In genomic region chr17:38915639-38915995, GRCh38 we compare ENCODE assay signal across 20 cellular contexts. TPM values are rescaled to one million over a fixed set of nuclear protein-coding genes. Genes with fewer than 3 reads are reported as not detected.
DNase-seq lines count a peak whose midpoint lies in the region; ATAC-seq lines count a peak whose summit lies in the region.
"Had no signal": no experiment of that assay in that cellular context is flagged by ENCODE, and none has a peak within 500 bp of the region (broad histone marks: within the 10 kb centered on the region; RNA-seq: fewer than 3 reads in every experiment).

No MANE protein-coding gene starts in this region.

- H3K4me1 Mint-ChIP-seq in activated T-helper 17 cell treated with anti-CD3 and anti-CD28 coated beads, Interleukin-2, amount 50 U/mL, for 72 hours, result peaks cover 3% of the 10 kb centered on the region

- no peaks in the 10 kb centered on the region for H3K9me3 Mint-ChIP-seq in activated T-helper 17 cell treated with anti-CD3 and anti-CD28 coated beads, Interleukin-2, amount 50 U/mL, for 72 hours
- H3K9me3 Mint-ChIP-seq: nephron progenitor cell had no signal

- peaks cover 100% of the 10 kb centered on the region for H3K36me3 Mint-ChIP-seq in activated T-helper 17 cell treated with anti-CD3 and anti-CD28 coated beads, Interleukin-2, amount 50 U/mL, for 72 hours (ENCODE audit: low read depth)

- no peaks in the 10 kb centered on the region for H3K9me3 ChIP-seq in right cardiac atrium (ENCODE audit: control insufficient read depth, low read length)
- no peaks in the 10 kb centered on the region for H3K9me3 ChIP-seq in SJCRH30 (replicated peaks)
- H3K9me3 ChIP-seq: thoracic aorta had no signal

- H3K27ac Mint-ChIP-seq in activated T-helper 17 cell treated with anti-CD3 and anti-CD28 coated beads, Interleukin-2, amount 50 U/mL, for 72 hours, result peak overlapping the region; percentile 51
- H3K27ac Mint-ChIP-seq: nephron progenitor cell had no signal

- intact Hi-C loops in right cardiac atrium (cut with DNase I) (no loop called here), Right ventricle myocardium inferior (cut with DNase I) (no loop called here), left colon (cut with DNase I, micrococcal nuclease) (no loop called here)

- H3K4me3 Mint-ChIP-seq in activated T-helper 17 cell treated with anti-CD3 and anti-CD28 coated beads, Interleukin-2, amount 50 U/mL, for 72 hours, result no peak overlapping the region
- H3K4me3 Mint-ChIP-seq: nephron progenitor cell had no signal

- H3K4me1 ChIP-seq in right cardiac atrium (ENCODE audit: control insufficient read depth, insufficient read depth, low read length) (peaks cover 11% of the 10 kb centered on the region), SJCRH30 (no peaks in the 10 kb centered on the region)

- no peak overlapping the region for H3K4me3 ChIP-seq in right cardiac atrium (ENCODE audit: low read length)
- H3K4me3 ChIP-seq in SJCRH30, result no peak overlapping the region
- H3K4me3 ChIP-seq: cardiac muscle cell, lung, thoracic aorta had no signal

- H3K36me3 ChIP-seq in SJCRH30, result 0 out of 2 replicates have a peak, but pooled peaks cover 7% of the 10 kb centered on the region

- H3K27me3 Mint-ChIP-seq in activated T-helper 17 cell treated with anti-CD3 and anti-CD28 coated beads, Interleukin-2, amount 50 U/mL, for 72 hours, result no peaks in the 10 kb centered on the region

- H3K27ac ChIP-seq in right cardiac atrium (ENCODE audit: low read length) (no peak overlapping the region), SJCRH30 (no peak overlapping the region)
- H3K27ac ChIP-seq: cardiac muscle cell, thoracic aorta, WERI-Rb-1 had no signal

- no peak for ATAC-seq in right cardiac atrium
- no peak for ATAC-seq in Right ventricle myocardium inferior
- no peak for ATAC-seq in activated T-helper 17 cell treated with anti-CD3 and anti-CD28 coated beads, Interleukin-2, amount 50 U/mL, for 72 hours (replicated peaks)
- no peak for ATAC-seq in left colon
- ATAC-seq in HG03108 (IDR thresholded peaks at IDR 0.05; ENCODE audit: unreplicated experiment), result no peak

- H3K27me3 ChIP-seq in right cardiac atrium (ENCODE audit: control insufficient read depth, insufficient read depth) (no peaks in the 10 kb centered on the region), SJCRH30 (no peaks in the 10 kb centered on the region)
- H3K27me3 ChIP-seq: cardiac muscle cell had no signal

- 87% methylated on average over 7 of the region's 7 CpGs for WGBS in right cardiac atrium

- peak in 2 of 3 donors; percentile 14 to 30 for DNase-seq in right cardiac atrium
- DNase-seq in Right ventricle myocardium inferior (ENCODE audit: missing footprints), result no peak
- peak; percentile 59 for DNase-seq in mesenteric fat pad (ENCODE audit: low spot score)
- DNase-seq in ureter (ENCODE audit: low spot score), result peak; percentile 22
- no peak for DNase-seq in left colon
- no peak for DNase-seq in SJCRH30
- DNase-seq: AML-193; effector CD8-positive, alpha-beta T cell; NCI-H1436; RPMI8226; stimulated activated CD4-positive, alpha-beta T cell treated with anti-CD3 and anti-CD28 coated beads, Interleukin-2, amount 100 ng/mL, for 24 hours; WERI-Rb-1 had no signal

RNA-seq across cellular contexts. Expression of gene LASP1, which starts 45.8 kb away (rescaled TPM):
- total RNA-seq in right cardiac atrium (10 to 100 TPM; 29.2 to 39.6 (median 35.8) TPM), Right ventricle myocardium inferior (38.5 TPM), mesenteric fat pad (172 TPM), ureter (126 TPM), left colon (100 to 1,000 TPM; 245 to 318 TPM)
- polyA plus RNA-seq in right cardiac atrium, result 23.8 TPM
- total RNA-seq in activated T-helper 17 cell treated with anti-CD3 and anti-CD28 coated beads, Interleukin-2, amount 50 U/mL, for 72 hours, result 100 to 1,000 TPM; 116 to 172 TPM
- total RNA-seq in SJCRH30 (2014; rRNA removed; shearing (Covaris generic)), result 36.7 and 38.8 TPM in 2 replicates

RNA-seq across cellular contexts. Expression of gene FBXO47, which starts 51.6 kb away (rescaled TPM):
- total RNA-seq in right cardiac atrium (not detected), Right ventricle myocardium inferior (not detected), mesenteric fat pad (not detected), ureter (not detected), left colon (not detected)
- not detected for polyA plus RNA-seq in right cardiac atrium
- not detected for total RNA-seq in activated T-helper 17 cell treated with anti-CD3 and anti-CD28 coated beads, Interleukin-2, amount 50 U/mL, for 72 hours
- total RNA-seq in SJCRH30 (2014; rRNA removed; shearing (Covaris generic)), result not detected in 2 replicates
- total RNA-seq: cardiac muscle cell, H4, lung, renal cortical epithelial cell, thoracic aorta had no signal
- polyA plus RNA-seq: cardiac muscle cell, lung had no signal

Comparison
In these comparisons a context has a peak if more than half of its experiments do, and no peak if none do; other contexts are left out.
1. DNase-seq: peak in right cardiac atrium (2 of 3), mesenteric fat pad (single experiment) and ureter (single experiment); none in Right ventricle myocardium inferior (single experiment), left colon (0 of 2) and SJCRH30 (0 of 2).